16 cellular contexts compared by ENCODE assay signal in the genomic region with DNA sequence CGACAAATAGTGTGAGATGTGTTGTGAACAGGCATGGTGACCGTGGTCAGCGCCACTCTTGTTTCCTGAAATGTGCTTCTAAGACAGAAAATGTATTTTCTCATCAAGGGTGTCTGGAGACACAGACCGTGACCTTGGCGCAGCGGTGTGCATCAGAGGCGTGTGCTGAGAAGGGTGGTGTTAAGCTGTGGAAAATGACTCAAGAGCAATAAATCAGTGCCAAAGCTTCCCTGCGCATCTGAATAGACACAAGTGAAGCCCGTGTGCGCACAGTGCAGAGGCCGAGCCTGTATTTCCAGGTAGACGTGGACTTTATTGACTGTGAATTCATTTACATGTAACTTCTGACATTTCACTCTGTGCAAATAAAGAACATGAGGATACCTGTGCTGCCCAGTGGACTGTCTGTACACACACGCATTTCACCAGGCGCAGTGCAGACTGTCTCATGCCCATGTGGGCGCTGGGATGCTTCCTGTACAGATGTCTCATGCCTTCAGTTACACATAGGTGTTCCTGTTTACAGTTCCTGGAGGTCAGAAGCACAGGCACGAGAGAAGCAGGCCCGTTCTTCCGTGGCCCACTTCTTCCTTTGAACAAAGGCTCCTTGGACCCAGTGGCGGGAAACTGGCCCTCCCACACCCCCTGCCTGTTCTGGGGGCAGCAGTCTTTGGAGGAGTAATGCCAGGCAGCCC. TPM values are rescaled to one million over a fixed set of nuclear protein-coding genes. Genes with fewer than 3 reads are reported as not detected.
DNase-seq lines count a peak whose midpoint lies in the region; ATAC-seq and TF ChIP-seq lines count a peak whose summit lies in the region.
"Had no signal": no experiment of that assay in that cellular context is flagged by ENCODE, and none has a peak within 500 bp of the region (broad histone marks: within the 10 kb centered on the region; RNA-seq: fewer than 3 reads in every experiment).

No MANE protein-coding gene starts in this region.

- peaks cover 10 to 85% (median 15%) of the 10 kb centered on the region in 3 donors for H3K36me3 Mint-ChIP-seq in CD8-positive, alpha-beta memory T cell
- peaks cover 18% of the 10 kb centered on the region for H3K36me3 Mint-ChIP-seq in activated CD8-positive, alpha-beta T cell treated with anti-CD3 and anti-CD28 coated beads, Interleukin-2, amount 10 ng/mL, durations not matched to agents 7 days and 5 days (ENCODE audit: low read depth)

- CTCF ChIA-PET in CD8-positive, alpha-beta memory T cell (lab: Charles Lee): interaction anchor here (0.6 to 1.7 kb wide), 2 partner anchors 11 to 167 kb away, joined by 3 to 10 read pairs; no protein-coding TSS in a partner anchor
- CTCF ChIA-PET in activated CD8-positive, alpha-beta T cell treated with anti-CD3 and anti-CD28 coated beads, Interleukin-2, amount 10 ng/mL, durations not matched to agents 7 days and 5 days (lab: Charles Lee): no interaction called here

- no peak for TF ChIP-seq POLR2A in gastroesophageal sphincter (IDR thresholded peaks at IDR 0.05)

- 88 to 92% methylated on average over 9 to 15 of the region's 19 CpGs for WGBS in gastroesophageal sphincter (ENCODE audit: low coverage in 1 of 2), 2 donors

- H3K4me3 ChIP-seq in CD8-positive, alpha-beta memory T cell (ENCODE audit: low read length): no peak overlapping the region
- H3K4me3 ChIP-seq in foreskin fibroblast (ENCODE audit: low read depth in 1 of 2, low read length in 2 of 2): no peak overlapping the region
- no peak overlapping the region for H3K4me3 ChIP-seq in gastroesophageal sphincter
- H3K4me3 ChIP-seq: pancreas had no signal

- no peaks in the 10 kb centered on the region for H3K9me3 ChIP-seq in CD8-positive, alpha-beta memory T cell (ENCODE audit: low read length)
- no peaks in the 10 kb centered on the region for H3K9me3 ChIP-seq in gastroesophageal sphincter
- H3K9me3 ChIP-seq: pancreas had no signal

- H3K36me3 ChIP-seq in CD8-positive, alpha-beta memory T cell (ENCODE audit: insufficient read depth, low read length): peaks cover 14% of the 10 kb centered on the region
- peaks cover 0 to 88% of the 10 kb centered on the region in 2 donors for H3K36me3 ChIP-seq in gastroesophageal sphincter

- H3K4me1 ChIP-seq in CD8-positive, alpha-beta memory T cell (ENCODE audit: insufficient read depth, low read length): peaks cover 19% of the 10 kb centered on the region
- H3K4me1 ChIP-seq in gastroesophageal sphincter: no peaks in the 10 kb centered on the region
- H3K4me1 ChIP-seq: pancreas had no signal

- DNase-seq in NCI-H2227 (lab: John Stamatoyannopoulos, UW; ENCODE audit: unreplicated experiment) (peak; percentile 55), NCI-H2227 treated with DMSO at 0.1 percent for 48 hours (lab: John Stamatoyannopoulos, UW) (no peak), mesenteric fat pad (ENCODE audit: low spot score) (peak; percentile 51), foreskin fibroblast (no peak), GM03348 (ENCODE audit: low spot score) (no peak)
- DNase-seq in CD8-positive, alpha-beta memory T cell: no peak
- no peak for DNase-seq in activated CD8-positive, alpha-beta T cell treated with anti-CD3 and anti-CD28 coated beads, Interleukin-2, amount 10 ng/mL, durations not matched to agents 7 days and 5 days
- DNase-seq: brain microvascular endothelial cell, GF-D8, left ventricle myocardium superior, NCI-H2029, NCI-H748 treated with DMSO at 0.1 percent for 48 hours, small intestine, substantia nigra had no signal

- H3K9me3 Mint-ChIP-seq in CD8-positive, alpha-beta memory T cell: peaks cover 0 to 2% (median 0%) of the 10 kb centered on the region in 5 donors
- no peaks in the 10 kb centered on the region for H3K9me3 Mint-ChIP-seq in activated CD8-positive, alpha-beta T cell treated with anti-CD3 and anti-CD28 coated beads, Interleukin-2, amount 10 ng/mL, durations not matched to agents 7 days and 5 days (ENCODE audit: insufficient read depth)

- no peaks in the 10 kb centered on the region for H3K27me3 ChIP-seq in CD8-positive, alpha-beta memory T cell (ENCODE audit: insufficient read depth, low read length, poor library complexity, severe bottlenecking)
- no peaks in the 10 kb centered on the region for H3K27me3 ChIP-seq in gastroesophageal sphincter
- H3K27me3 ChIP-seq: brain microvascular endothelial cell, pancreas had no signal

- no peaks in the 10 kb centered on the region for H3K27me3 Mint-ChIP-seq in CD8-positive, alpha-beta memory T cell
- H3K27me3 Mint-ChIP-seq in activated CD8-positive, alpha-beta T cell treated with anti-CD3 and anti-CD28 coated beads, Interleukin-2, amount 10 ng/mL, durations not matched to agents 7 days and 5 days (ENCODE audit: low read depth): no peaks in the 10 kb centered on the region

- ATAC-seq in activated CD8-positive, alpha-beta T cell treated with anti-CD3 and anti-CD28 coated beads, Interleukin-2, amount 10 ng/mL, durations not matched to agents 7 days and 5 days: peak; percentile 17
- no peak for ATAC-seq in gastroesophageal sphincter
- ATAC-seq: left ventricle myocardium superior, pancreas had no signal

- TF ChIP-seq CTCF in foreskin fibroblast (IDR thresholded peaks at IDR 0.05; ENCODE audit: low read depth, low read length) (no peak), gastroesophageal sphincter (IDR thresholded peaks at IDR 0.05) (no peak)

- no peak overlapping the region for H3K27ac ChIP-seq in CD8-positive, alpha-beta memory T cell (ENCODE audit: low read depth, low read length)
- H3K27ac ChIP-seq in gastroesophageal sphincter: no peak overlapping the region
- H3K27ac ChIP-seq: brain microvascular endothelial cell, pancreas had no signal

- POLR2A ChIA-PET in CD8-positive, alpha-beta memory T cell (lab: Charles Lee): no interaction called here
- POLR2A ChIA-PET in activated CD8-positive, alpha-beta T cell treated with anti-CD3 and anti-CD28 coated beads, Interleukin-2, amount 10 ng/mL, durations not matched to agents 7 days and 5 days (lab: Charles Lee): no interaction called here

- peak overlapping the region in 7 of 8 donors; percentile 40 to 89 (median 73) for H3K27ac Mint-ChIP-seq in CD8-positive, alpha-beta memory T cell
- H3K27ac Mint-ChIP-seq in activated CD8-positive, alpha-beta T cell treated with anti-CD3 and anti-CD28 coated beads, Interleukin-2, amount 10 ng/mL, durations not matched to agents 7 days and 5 days: peak overlapping the region; percentile 67

- H3K4me1 Mint-ChIP-seq in CD8-positive, alpha-beta memory T cell: peaks cover 20 to 36% (median 34%) of the 10 kb centered on the region in 3 donors
- H3K4me1 Mint-ChIP-seq in activated CD8-positive, alpha-beta T cell treated with anti-CD3 and anti-CD28 coated beads, Interleukin-2, amount 10 ng/mL, durations not matched to agents 7 days and 5 days (ENCODE audit: low read depth): peaks cover 21% of the 10 kb centered on the region

- peak overlapping the region in 5 of 7 donors; percentile 32 to 66 (median 39) for H3K4me3 Mint-ChIP-seq in CD8-positive, alpha-beta memory T cell
- H3K4me3 Mint-ChIP-seq in activated CD8-positive, alpha-beta T cell treated with anti-CD3 and anti-CD28 coated beads, Interleukin-2, amount 10 ng/mL, durations not matched to agents 7 days and 5 days: peak overlapping the region; percentile 9

- no peak for TF ChIP-seq EP300 in gastroesophageal sphincter (IDR thresholded peaks at IDR 0.05)

RNA-seq across cellular contexts. Expression of a gene that starts 31.9 kb away (rescaled TPM):
- total RNA-seq in CD8-positive, alpha-beta memory T cell: 10 to 100 TPM; 15.1 to 16.3 TPM
- polyA plus RNA-seq in CD8-positive, alpha-beta memory T cell: 49.8 TPM
- total RNA-seq in activated CD8-positive, alpha-beta T cell treated with anti-CD3 and anti-CD28 coated beads, Interleukin-2, amount 10 ng/mL, durations not matched to agents 7 days and 5 days: 10 to 100 TPM; 15.8 to 17.8 TPM
- total RNA-seq in mesenteric fat pad (0.16 TPM), gastroesophageal sphincter (1 to 10 TPM in 2 of 4 donors, under 1 TPM in 2; 0.15 to 4.8 (median 1.4) TPM)

Comparison
In these comparisons a context has a peak if more than half of its experiments do, and no peak if none do; other contexts are left out.
1. DNase-seq: peak in NCI-H2227 (single experiment) and mesenteric fat pad (single experiment); none in NCI-H2227 treated with DMSO at 0.1 percent for 48 hours (single experiment), CD8-positive, alpha-beta memory T cell (0 of 5), activated CD8-positive, alpha-beta T cell treated with anti-CD3 and anti-CD28 coated beads, Interleukin-2, amount 10 ng/mL, durations not matched to agents 7 days and 5 days (single experiment), foreskin fibroblast (0 of 2) and GM03348 (single experiment).